In the genomic region with DNA sequence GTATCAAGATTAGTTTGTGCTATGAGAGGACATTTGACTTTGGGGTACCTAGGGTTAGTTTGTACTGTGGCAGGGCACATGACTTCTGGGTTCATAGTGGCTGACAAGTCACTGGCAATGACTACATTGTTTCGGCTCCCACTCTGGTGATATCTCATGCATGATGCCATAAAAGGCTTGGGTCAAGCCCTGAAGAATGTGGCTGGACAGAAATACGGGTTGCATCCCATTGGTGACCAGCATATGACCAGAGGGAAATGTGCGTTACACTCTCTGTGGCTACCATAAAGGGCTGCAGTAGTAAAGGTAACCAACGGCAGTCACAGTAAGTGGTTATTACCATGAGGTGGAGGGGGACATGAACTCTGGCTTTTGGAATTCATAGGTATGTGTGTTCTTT, we compare ENCODE assay signal across 28 cellular contexts. TPM values are rescaled to one million over a fixed set of nuclear protein-coding genes. Genes with fewer than 3 reads are reported as not detected.
"Had no signal": no experiment of that assay in that cellular context is flagged by ENCODE, and none has a peak within 500 bp of the region (broad histone marks: within the 10 kb centered on the region; RNA-seq: fewer than 3 reads in every experiment).

No MANE protein-coding gene starts in this region.

- H3K4me1 Mint-ChIP-seq: activated CD4-positive, alpha-beta memory T cell treated with anti-CD3 and anti-CD28 coated beads, Interleukin-2, amount 10 ng/mL, durations not matched to agents 7 days and 5 days; activated CD4-positive, alpha-beta T cell treated with anti-CD3 and anti-CD28 coated beads for 36 hours; activated naive CD4-positive, alpha-beta T cell treated with anti-CD3 and anti-CD28 coated beads, Interleukin-2, amount 10 ng/mL, durations not matched to agents 7 days and 5 days; activated naive CD8-positive, alpha-beta T cell treated with anti-CD3 and anti-CD28 coated beads for 36 hours had no signal

- H3K27ac Mint-ChIP-seq: activated CD4-positive, alpha-beta memory T cell treated with anti-CD3 and anti-CD28 coated beads, Interleukin-2, amount 10 ng/mL, durations not matched to agents 7 days and 5 days; activated CD4-positive, alpha-beta T cell treated with anti-CD3 and anti-CD28 coated beads for 36 hours; activated naive CD4-positive, alpha-beta T cell treated with anti-CD3 and anti-CD28 coated beads, Interleukin-2, amount 10 ng/mL, durations not matched to agents 7 days and 5 days; activated naive CD8-positive, alpha-beta T cell treated with anti-CD3 and anti-CD28 coated beads for 36 hours; activated T-cell treated with anti-CD3 and anti-CD28 coated beads, Interleukin-2, amount 50 U/mL, for 72 hours; activated T-helper 2 cell treated with anti-CD3 and anti-CD28 coated beads, Interferon-gamma antibody, Interleukin-2, Interleukin-4, amounts not matched to agents 10 μg/mL and 5 μg/mL and 100 μg/mL, durations not matched to agents 14 hours and 24 hours and 36 hours had no signal

- H3K27ac ChIP-seq: VCaP had no signal

- H3K4me3 Mint-ChIP-seq: activated CD4-positive, alpha-beta memory T cell treated with anti-CD3 and anti-CD28 coated beads, Interleukin-2, amount 10 ng/mL, durations not matched to agents 7 days and 5 days; activated CD4-positive, alpha-beta T cell treated with anti-CD3 and anti-CD28 coated beads for 36 hours; activated naive CD4-positive, alpha-beta T cell treated with anti-CD3 and anti-CD28 coated beads, Interleukin-2, amount 10 ng/mL, durations not matched to agents 7 days and 5 days; activated naive CD8-positive, alpha-beta T cell treated with anti-CD3 and anti-CD28 coated beads for 36 hours; activated T-cell treated with anti-CD3 and anti-CD28 coated beads, Interleukin-2, amount 50 U/mL, for 72 hours had no signal

- ATAC-seq: activated CD4-positive, alpha-beta T cell treated with anti-CD3 and anti-CD28 coated beads for 36 hours; activated T-cell treated with anti-CD3 and anti-CD28 coated beads, Interleukin-2, amount 50 U/mL, for 72 hours had no signal

- DNase-seq: activated CD4-positive, alpha-beta memory T cell treated with anti-CD3 and anti-CD28 coated beads, Interleukin-2, amount 10 ng/mL, durations not matched to agents 7 days and 5 days; activated CD4-positive, alpha-beta T cell treated with anti-CD3 and anti-CD28 coated beads for 36 hours; activated CD4-positive, alpha-beta T cell treated with anti-CD3 and anti-CD28 coated beads, Interleukin-2, amount 50 U/mL, for 1 hour; activated CD8-positive, alpha-beta memory T cell treated with anti-CD3 and anti-CD28 coated beads, Interleukin-2, amount 50 U/mL, for 4 hours; activated gamma-delta T cell treated with Interleukin-2 at 50 U/mL for 16 hours; activated naive CD4-positive, alpha-beta T cell treated with anti-CD3 and anti-CD28 coated beads, Interleukin-2, amount 10 ng/mL, durations not matched to agents 7 days and 5 days; activated naive CD8-positive, alpha-beta T cell treated with anti-CD3 and anti-CD28 coated beads for 36 hours; activated T-cell treated with anti-CD3 and anti-CD28 coated beads, Interleukin-2, amount 50 U/mL, for 72 hours; caudate nucleus; KG1; NCI-H1048; NCI-H146; NCI-H187 treated with DMSO at 0.1 percent for 48 hours; NCI-H2081 treated with DMSO at 0.1 percent for 48 hours; NCI-H2171; NCI-H226; NCI-H526; NCI-H774; SIG-M5; T-helper 2 cell; T1000 had no signal

- H3K9me3 Mint-ChIP-seq: activated CD4-positive, alpha-beta memory T cell treated with anti-CD3 and anti-CD28 coated beads, Interleukin-2, amount 10 ng/mL, durations not matched to agents 7 days and 5 days; activated naive CD4-positive, alpha-beta T cell treated with anti-CD3 and anti-CD28 coated beads, Interleukin-2, amount 10 ng/mL, durations not matched to agents 7 days and 5 days; activated naive CD8-positive, alpha-beta T cell treated with anti-CD3 and anti-CD28 coated beads for 36 hours had no signal

- H3K27me3 Mint-ChIP-seq: activated CD4-positive, alpha-beta memory T cell treated with anti-CD3 and anti-CD28 coated beads, Interleukin-2, amount 10 ng/mL, durations not matched to agents 7 days and 5 days; activated CD4-positive, alpha-beta T cell treated with anti-CD3 and anti-CD28 coated beads for 36 hours; activated naive CD4-positive, alpha-beta T cell treated with anti-CD3 and anti-CD28 coated beads, Interleukin-2, amount 10 ng/mL, durations not matched to agents 7 days and 5 days; activated naive CD8-positive, alpha-beta T cell treated with anti-CD3 and anti-CD28 coated beads for 36 hours had no signal

RNA-seq across cellular contexts. Expression of a gene that starts 26.1 kb away (rescaled TPM):
- total RNA-seq: activated CD4-positive, alpha-beta memory T cell treated with anti-CD3 and anti-CD28 coated beads, Interleukin-2, amount 10 ng/mL, durations not matched to agents 7 days and 5 days; activated CD4-positive, alpha-beta T cell treated with anti-CD3 and anti-CD28 coated beads for 36 hours; activated naive CD8-positive, alpha-beta T cell treated with anti-CD3 and anti-CD28 coated beads for 36 hours; activated T-cell treated with anti-CD3 and anti-CD28 coated beads, Interleukin-2, amount 50 U/mL, for 72 hours; activated T-helper 2 cell treated with anti-CD3 and anti-CD28 coated beads, Interferon-gamma antibody, Interleukin-2, Interleukin-4, amounts not matched to agents 10 μg/mL and 5 μg/mL and 100 μg/mL, durations not matched to agents 14 hours and 24 hours and 36 hours; LHCN-M2; M059J; OCI-LY7; RPMI7951 had no signal
- polyA plus RNA-seq: adipose tissue had no signal
